27 cellular contexts compared by ENCODE assay signal in the genomic region with DNA sequence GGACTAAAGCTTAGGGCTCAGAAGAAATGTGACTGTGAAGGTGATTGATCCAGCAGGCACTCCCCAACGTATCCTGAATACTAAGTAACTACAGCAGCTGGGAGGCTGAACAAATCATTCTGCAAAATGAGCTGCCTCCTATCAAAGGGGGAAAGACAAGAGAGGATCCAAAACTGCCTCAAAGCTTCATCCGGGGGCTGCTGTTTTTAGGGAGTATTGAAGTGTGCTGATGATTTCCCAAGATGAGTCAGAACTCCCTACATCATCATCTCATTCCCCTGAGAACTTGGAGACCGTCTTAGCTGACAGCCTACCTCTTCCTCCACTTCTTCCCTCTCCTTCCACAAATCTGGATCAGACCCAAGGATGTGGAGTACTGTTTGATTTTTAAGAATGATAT.
"Had no signal": no experiment of that assay in that cellular context is flagged by ENCODE, and none has a peak within 500 bp of the region (broad histone marks: within the 10 kb centered on the region; RNA-seq: fewer than 3 reads in every experiment).

No MANE protein-coding gene starts in this region.

- FAIRE-seq: bronchial epithelial cell had no signal

- H3K4me1 Mint-ChIP-seq: activated CD4-positive, alpha-beta T cell treated with anti-CD3 and anti-CD28 coated beads, Interleukin-2, amount 10 ng/mL, durations not matched to agents 24 days and 14 days; activated naive CD8-positive, alpha-beta T cell treated with anti-CD3 and anti-CD28 coated beads, Interleukin-2, amount 50 U/mL, for 24 hours; central memory CD8-positive, alpha-beta T cell; WTC11 had no signal

- H3K9me3 Mint-ChIP-seq: activated CD4-positive, alpha-beta memory T cell treated with anti-CD3 and anti-CD28 coated beads for 36 hours; activated CD4-positive, alpha-beta T cell treated with anti-CD3 and anti-CD28 coated beads, Interleukin-2, amount 10 ng/mL, durations not matched to agents 24 days and 14 days; activated naive CD4-positive, alpha-beta T cell treated with anti-CD3 and anti-CD28 coated beads, Interleukin-2, amount 50 U/mL, for 72 hours; activated naive CD8-positive, alpha-beta T cell treated with anti-CD3 and anti-CD28 coated beads, Interleukin-2, amount 50 U/mL, for 24 hours; activated T-cell treated with anti-CD3 and anti-CD28 coated beads, Interleukin-2, amount 50 U/mL, for 4 hours; central memory CD8-positive, alpha-beta T cell; T-helper 1 cell treated with Interleukin-12 subunit alpha and Interleukin-12 subunit beta and Interleukin-4 antibody, amounts not matched to agents 30 μg/mL and 1 μg/mL, for 36 hours; WTC11 had no signal

- ATAC-seq: activated naive CD4-positive, alpha-beta T cell treated with anti-CD3 and anti-CD28 coated beads, Interleukin-2, amount 50 U/mL, for 72 hours; activated naive CD8-positive, alpha-beta T cell treated with anti-CD3 and anti-CD28 coated beads, Interleukin-2, amount 50 U/mL, for 24 hours; activated T-cell treated with anti-CD3 and anti-CD28 coated beads, Interleukin-2, amount 50 U/mL, for 4 hours; body of pancreas; Panc1; WTC11 had no signal

- H3K4me3 Mint-ChIP-seq: activated CD4-positive, alpha-beta memory T cell treated with anti-CD3 and anti-CD28 coated beads for 36 hours; activated CD4-positive, alpha-beta T cell treated with anti-CD3 and anti-CD28 coated beads, Interleukin-2, amount 10 ng/mL, durations not matched to agents 24 days and 14 days; activated naive CD8-positive, alpha-beta T cell treated with anti-CD3 and anti-CD28 coated beads, Interleukin-2, amount 50 U/mL, for 24 hours; activated T-cell treated with anti-CD3 and anti-CD28 coated beads, Interleukin-2, amount 50 U/mL, for 4 hours; central memory CD8-positive, alpha-beta T cell; T-helper 1 cell treated with Interleukin-12 subunit alpha and Interleukin-12 subunit beta and Interleukin-4 antibody, amounts not matched to agents 30 μg/mL and 1 μg/mL, for 36 hours; WTC11 had no signal

- DNase-seq: activated CD4-positive, alpha-beta memory T cell treated with anti-CD3 and anti-CD28 coated beads for 36 hours; activated CD4-positive, alpha-beta T cell treated with anti-CD3 and anti-CD28 coated beads, Interleukin-2, amount 10 ng/mL, durations not matched to agents 24 days and 14 days; activated CD4-positive, CD25-positive, alpha-beta regulatory T cell treated with anti-CD3 and anti-CD28 coated beads, Interleukin-2, amount 50 U/mL, for 72 hours; activated CD8-positive, alpha-beta memory T cell treated with anti-CD3 and anti-CD28 coated beads for 24 hours; activated effector memory CD4-positive, alpha-beta T cell treated with anti-CD3 and anti-CD28 coated beads, Interleukin-2, amount 50 U/mL, for 16 hours; activated naive CD4-positive, alpha-beta T cell treated with Interleukin-2 at 50 U/mL for 16 hours; activated naive CD8-positive, alpha-beta T cell treated with anti-CD3 and anti-CD28 coated beads, Interleukin-2, amount 50 U/mL, for 24 hours; activated T-cell treated with anti-CD3 and anti-CD28 coated beads, Interleukin-2, amount 50 U/mL, for 4 hours; amniotic stem cell; body of pancreas; NCI-H1092; NCI-H1417; NCI-H2029; NCI-H2107; NCI-H2171 treated with DMSO at 0.1 percent for 48 hours; NCI-H226; NCI-H526; NK-92 treated with Interleukin-12 subunit alpha and Interleukin-12 subunit beta, amount 100 ng/mL, for 24 hours; OCI-M1; SHP77 had no signal

- H3K36me3 Mint-ChIP-seq: activated CD4-positive, alpha-beta memory T cell treated with anti-CD3 and anti-CD28 coated beads for 36 hours; activated naive CD4-positive, alpha-beta T cell treated with anti-CD3 and anti-CD28 coated beads, Interleukin-2, amount 50 U/mL, for 72 hours; WTC11 had no signal

- H3K4me3 ChIP-seq: ascending aorta, body of pancreas had no signal

- H3K27ac Mint-ChIP-seq: activated CD4-positive, alpha-beta memory T cell treated with anti-CD3 and anti-CD28 coated beads for 36 hours; activated CD4-positive, alpha-beta T cell treated with anti-CD3 and anti-CD28 coated beads, Interleukin-2, amount 10 ng/mL, durations not matched to agents 24 days and 14 days; activated naive CD8-positive, alpha-beta T cell treated with anti-CD3 and anti-CD28 coated beads, Interleukin-2, amount 50 U/mL, for 24 hours; T-helper 1 cell treated with Interleukin-12 subunit alpha and Interleukin-12 subunit beta and Interleukin-4 antibody, amounts not matched to agents 30 μg/mL and 1 μg/mL, for 36 hours; WTC11 had no signal
